21 cellular contexts compared by ENCODE assay signal in the genomic region with DNA sequence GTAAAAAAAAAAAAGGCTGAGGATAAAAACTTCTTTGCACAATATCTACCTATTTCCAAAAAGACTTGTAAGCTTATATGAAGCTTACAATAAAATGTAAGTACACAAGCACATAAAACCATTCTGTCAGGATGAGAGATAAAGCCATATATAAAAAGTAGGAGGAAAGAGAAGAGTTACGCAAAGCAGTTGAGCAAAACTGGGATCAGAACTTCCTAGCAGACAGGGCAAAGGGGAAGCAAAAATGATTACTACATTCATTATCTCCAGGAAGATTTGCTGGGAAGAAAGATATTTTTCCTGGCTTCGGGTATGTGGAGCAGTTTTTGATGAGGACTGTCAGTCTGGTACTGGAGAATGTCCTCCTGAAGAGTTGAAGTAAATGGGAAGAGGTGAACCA.
"Had no signal": no experiment of that assay in that cellular context is flagged by ENCODE, and none has a peak within 500 bp of the region (broad histone marks: within the 10 kb centered on the region; RNA-seq: fewer than 3 reads in every experiment).

No MANE protein-coding gene starts in this region.

- H3K27ac ChIP-seq: cardiac muscle cell, thoracic aorta, VCaP had no signal

- H3K4me3 ChIP-seq: body of pancreas, cardiac muscle cell, skin epidermis, thoracic aorta had no signal

- DNase-seq: activated CD4-positive, alpha-beta T cell treated with anti-CD3 and anti-CD28 coated beads for 4 hours; activated CD4-positive, alpha-beta T cell treated with anti-CD3 and anti-CD28 coated beads, Interleukin-2, amount 50 U/mL, for 4 hours; activated effector memory CD4-positive, alpha-beta T cell treated with Interleukin-2 at 50 U/mL for 16 hours; activated naive CD4-positive, alpha-beta T cell treated with Interleukin-2 at 50 U/mL for 16 hours; aorta; body of pancreas; cerebellar nuclear complex; cortex of kidney; effector memory CD8-positive, alpha-beta T cell; foreskin melanocyte; hippocampal formation; left cardiac atrium; natural killer cell; stimulated activated CD4-positive, alpha-beta T cell treated with anti-CD3 and anti-CD28 coated beads, Interleukin-4, amount 100 ng/mL, for 24 hours; trophoblast cell had no signal

- H3K36me3 ChIP-seq: cardiac muscle cell, thoracic aorta had no signal

- H3K4me1 ChIP-seq: body of pancreas had no signal

- ATAC-seq: body of pancreas; effector memory CD8-positive, alpha-beta T cell; sciatic nerve; stimulated activated effector memory CD8-positive, alpha-beta T cell treated with anti-CD3 and anti-CD28 coated beads, Interleukin-12 subunit alpha, Interleukin-12 subunit beta, amount 100 ng/mL, for 72 hours had no signal

- H3K9me3 ChIP-seq: body of pancreas, thoracic aorta had no signal

- H3K27me3 ChIP-seq: body of pancreas, cardiac muscle cell had no signal
